Comparison of ENCODE assay signal across 12 cellular contexts in genomic region chr7:68629-69028, GRCh38.
A peak's percentile ranks its signal among the peaks of the same experiment; 100 is the strongest.
DNase-seq lines count a peak whose midpoint lies in the region; ATAC-seq and TF ChIP-seq lines count a peak whose summit lies in the region.
"Had no signal": no experiment of that assay in that cellular context is flagged by ENCODE, and none has a peak within 500 bp of the region (broad histone marks: within the 10 kb centered on the region; RNA-seq: fewer than 3 reads in every experiment).

No MANE protein-coding gene starts in this region.

- H3K4me2 ChIP-seq in OCI-LY1 (ENCODE audit: low read length), result no peak overlapping the region

- H3K27ac ChIP-seq in OCI-LY1 (ENCODE audit: low read depth, low read length, poor library complexity, severe bottlenecking) (no peak overlapping the region), esophagus muscularis mucosa (replicated peaks in 1 of 4) (peak overlapping the region in 3 of 4 donors; percentile 4 to 69 (median 53))
- H3K27ac ChIP-seq: RWPE1 had no signal

- TF ChIP-seq CTCF in OCI-LY1 (IDR thresholded peaks at IDR 0.05; ENCODE audit: low read length) (peak; percentile 18; the same call in 1 of the 2 replicates), esophagus muscularis mucosa (IDR thresholded peaks at IDR 0.05) (no peak)

- no peaks in the 10 kb centered on the region for H4K20me1 ChIP-seq in OCI-LY1 (ENCODE audit: insufficient read depth, low read length)

- TF ChIP-seq EP300 in esophagus muscularis mucosa (IDR thresholded peaks at IDR 0.05), result no peak

- H3K9me2 ChIP-seq in OCI-LY1 (ENCODE audit: low read depth, low read length), result no peaks in the 10 kb centered on the region

- TF ChIP-seq POLR2A in esophagus muscularis mucosa (IDR thresholded peaks at IDR 0.05; ENCODE audit: low read depth), result no peak

- intact Hi-C loops in esophagus muscularis mucosa (cut with DNase I), result no loop called here
- intact Hi-C loops in posterior vena cava (cut with DNase I), result no loop called here

- no peaks in the 10 kb centered on the region for H3F3A ChIP-seq in OCI-LY1 (ENCODE audit: insufficient read depth, low read length)

- H3K9me3 ChIP-seq in OCI-LY1 (ENCODE audit: low read length), result no peaks in the 10 kb centered on the region
- no peaks in the 10 kb centered on the region for H3K9me3 ChIP-seq in esophagus muscularis mucosa

- H3K27me3 ChIP-seq in OCI-LY1 (ENCODE audit: insufficient read depth, low read length) (no peaks in the 10 kb centered on the region), esophagus muscularis mucosa (no peaks in the 10 kb centered on the region)

- H3K79me2 ChIP-seq in OCI-LY1 (ENCODE audit: insufficient read depth, low read length), result no peaks in the 10 kb centered on the region

- H3K36me3 ChIP-seq in OCI-LY1 (ENCODE audit: insufficient read depth, low read length) (no peaks in the 10 kb centered on the region), esophagus muscularis mucosa (no peaks in the 10 kb centered on the region)

- no peak overlapping the region for H2AFZ ChIP-seq in OCI-LY1 (ENCODE audit: low read length)

- DNase-seq in ELR (ENCODE audit: low read depth), result peak; percentile 35
- DNase-seq in esophagus muscularis mucosa (ENCODE audit: extremely low spot score), result no peak
- peak; percentile 79 for DNase-seq in posterior vena cava (ENCODE audit: low spot score)
- DNase-seq in stimulated activated CD4-positive, alpha-beta T cell treated with anti-CD3 and anti-CD28 coated beads, Interleukin-12 subunit alpha, Interleukin-12 subunit beta, amount 100 ng/mL, for 4 hours, result no peak
- DNase-seq in KG1 (lab: John Stamatoyannopoulos, UW), result no peak
- DNase-seq in CD1c-positive myeloid dendritic cell (ENCODE audit: extremely low spot score), result no peak
- DNase-seq: activated CD8-positive, alpha-beta memory T cell treated with anti-CD3 and anti-CD28 coated beads, Interleukin-2, amount 10 ng/mL, durations not matched to agents 7 days and 5 days; hypothalamus; NCI-H345 had no signal

- no peaks in the 10 kb centered on the region for H3K4me1 ChIP-seq in OCI-LY1 (ENCODE audit: insufficient read depth, low read length, severe bottlenecking)
- peaks cover 18 to 46% (median 41%) of the 10 kb centered on the region in 4 donors for H3K4me1 ChIP-seq in esophagus muscularis mucosa

- WGBS in esophagus muscularis mucosa, result 86% methylated on average over 11 of the region's 17 CpGs

- H3K4me3 ChIP-seq in OCI-LY1 (ENCODE audit: low read depth, low read length, poor library complexity, severe bottlenecking), result no peak overlapping the region
- no peak overlapping the region for H3K4me3 ChIP-seq in esophagus muscularis mucosa

- ATAC-seq in GM19351 (IDR thresholded peaks at IDR 0.05; ENCODE audit: unreplicated experiment), result no peak
- ATAC-seq: activated CD8-positive, alpha-beta memory T cell treated with anti-CD3 and anti-CD28 coated beads, Interleukin-2, amount 10 ng/mL, durations not matched to agents 7 days and 5 days had no signal

- H3K9ac ChIP-seq in OCI-LY1 (ENCODE audit: low read length), result no peak overlapping the region

Comparison
In these comparisons a context has a peak if more than half of its experiments do, and no peak if none do; other contexts are left out.
1. DNase-seq: peak in ELR (single experiment) and posterior vena cava (single experiment); none in esophagus muscularis mucosa (single experiment), stimulated activated CD4-positive, alpha-beta T cell treated with anti-CD3 and anti-CD28 coated beads, Interleukin-12 subunit alpha, Interleukin-12 subunit beta, amount 100 ng/mL, for 4 hours (single experiment), KG1 (single experiment) and CD1c-positive myeloid dendritic cell (single experiment).